In the genomic region with DNA sequence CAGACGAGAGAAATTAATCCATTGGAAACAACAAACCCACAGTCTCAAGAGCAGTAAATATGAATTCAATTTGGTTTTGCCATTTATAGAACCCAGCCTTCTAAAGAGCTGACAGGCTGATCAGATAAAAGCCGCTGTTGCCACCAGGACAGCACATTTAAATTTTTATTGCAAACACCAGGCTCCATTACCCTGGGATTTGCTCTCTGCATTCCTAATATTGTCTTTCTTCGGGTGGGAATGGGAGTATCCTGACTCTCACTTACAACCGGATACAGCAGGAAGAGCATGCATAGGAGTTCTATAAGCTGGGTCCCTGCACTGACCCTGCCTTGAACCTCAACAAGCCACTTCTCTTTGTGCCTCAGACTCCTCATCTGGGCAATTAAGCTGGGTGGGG, we compare ENCODE assay signal across 15 cellular contexts.
DNase-seq lines count a peak whose midpoint lies in the region; ATAC-seq and TF ChIP-seq lines count a peak whose summit lies in the region.
"Had no signal": no experiment of that assay in that cellular context is flagged by ENCODE, and none has a peak within 500 bp of the region (broad histone marks: within the 10 kb centered on the region; RNA-seq: fewer than 3 reads in every experiment).

No MANE protein-coding gene starts in this region.

- no peaks in the 10 kb centered on the region for H3K36me3 ChIP-seq in A673 (ENCODE audit: insufficient read depth, low read length, poor library complexity, severe bottlenecking)
- no peaks in the 10 kb centered on the region for H3K36me3 ChIP-seq in colonic mucosa
- no peaks in the 10 kb centered on the region for H3K36me3 ChIP-seq in left lung
- no peaks in the 10 kb centered on the region for H3K36me3 ChIP-seq in mammary epithelial cell (ENCODE audit: insufficient read depth, low read length)

- intact Hi-C loops in A673 (cut with micrococcal nuclease; ENCODE audit: unreplicated experiment) = no loop called here
- intact Hi-C loops in colonic mucosa (cut with DNase I) = no loop called here
- intact Hi-C loops in left lung (cut with DNase I) = no loop called here
- intact Hi-C loops in mammary epithelial cell (cut with micrococcal nuclease) = no loop called here

- H3K9me3 ChIP-seq in A673 (ENCODE audit: low read depth, low read length, poor library complexity, severe bottlenecking) (no peaks in the 10 kb centered on the region), colonic mucosa (no peaks in the 10 kb centered on the region), left lung (no peaks in the 10 kb centered on the region), mammary epithelial cell (replicated peaks; ENCODE audit: insufficient read depth, low read length) (no peaks in the 10 kb centered on the region)

- H3K4me1 ChIP-seq in A673 (ENCODE audit: insufficient read depth, low read length, poor library complexity, severe bottlenecking) (peaks cover 62% of the 10 kb centered on the region), colonic mucosa (no peaks in the 10 kb centered on the region), left lung (no peaks in the 10 kb centered on the region), mammary epithelial cell (ENCODE audit: insufficient read depth, low read length) (peaks cover 14% of the 10 kb centered on the region)

- CTCF ChIA-PET in A673 (lab: Charles Lee) (no interaction called here), mammary epithelial cell (lab: Charles Lee; ENCODE audit: low non-redundant PET) (no interaction called here)

- no TSS peak for BruUV-seq in A673 (replicated peaks; lab: Mats Ljungman, UMichigan)
- BruUV-seq in mammary epithelial cell (replicated peaks; lab: Mats Ljungman, UMichigan) = no TSS peak

- H3K9ac ChIP-seq in colonic mucosa (ENCODE audit: low read depth in 2 of 2, low read length in 2 of 2) (no peak overlapping the region), mammary epithelial cell (ENCODE audit: insufficient read depth, low read length) (no peak overlapping the region)
- H3K9ac ChIP-seq: GM23248 had no signal

- dilution Hi-C loops in mammary epithelial cell (cut with HindIII; ENCODE audit: low sequenced_read_pairs) = no loop called here

- POLR2A ChIA-PET in A673 (lab: Charles Lee; ENCODE audit: low non-redundant PET) = no interaction called here

- peak overlapping the region; percentile 54 for H3K27ac ChIP-seq in A673 (ENCODE audit: low read depth, low read length, poor library complexity, severe bottlenecking)
- peak overlapping the region; percentile 12 for H3K27ac ChIP-seq in colonic mucosa
- H3K27ac ChIP-seq in left lung = no peak overlapping the region
- no peak overlapping the region for H3K27ac ChIP-seq in mammary epithelial cell (ENCODE audit: insufficient read depth, low read depth, low read length)
- H3K27ac ChIP-seq: 22Rv1, GM23248, HL-60 had no signal

- no peak for ATAC-seq in left lung

- no peaks in the 10 kb centered on the region for H4K20me1 ChIP-seq in mammary epithelial cell (ENCODE audit: insufficient read depth, low read length)

- TF ChIP-seq CTCF in A673 (conservative IDR thresholded peaks at IDR 0.05; ENCODE audit: low read depth, low read length) (no peak), colonic mucosa (IDR thresholded peaks at IDR 0.05) (no peak), left lung (IDR thresholded peaks at IDR 0.05) (no peak), mammary epithelial cell (conservative IDR thresholded peaks at IDR 0.05 in 1 of 2, IDR thresholded peaks at IDR 0.05 in 1 of 2; ENCODE audit: extremely low read depth in 1 of 2, insufficient read depth in 1 of 2, low read depth in 1 of 2, low read length in 2 of 2) (no peak)

- 92% methylated on average over 2 of the region's 4 CpGs for WGBS in mammary epithelial cell (ENCODE audit: low coverage, missing lambda C conversion rate)

- in situ Hi-C loops in mammary epithelial cell (cut with MboI; ENCODE audit: low sequenced_read_pairs in 2 of 2) = no loop called here

- DNase-seq in DMS153 (lab: John Stamatoyannopoulos, UW) = peak; percentile 47
- DNase-seq in DMS153 treated with DMSO at 0.1 percent for 48 hours (lab: John Stamatoyannopoulos, UW; ENCODE audit: unreplicated experiment) = no peak
- no peak for DNase-seq in A673 (ENCODE audit: low spot score)
- DNase-seq in NCI-H69 (lab: John Stamatoyannopoulos, UW) = peak; percentile 57
- no peak for DNase-seq in colonic mucosa
- DNase-seq in left lung = no peak
- no peak for DNase-seq in mammary epithelial cell
- DNase-seq in activated CD4-positive, alpha-beta T cell treated with anti-CD3 and anti-CD28 coated beads, Interleukin-2, amount 50 U/mL, for 1 hour = no peak
- DNase-seq: AML-193; C1 segment of cervical spinal cord; CD4-positive, alpha-beta T cell; GDM1 had no signal

- H2AFZ ChIP-seq in mammary epithelial cell (ENCODE audit: low read depth, low read length) = no peak overlapping the region
- H2AFZ ChIP-seq: GM23248 had no signal

- H3K27me3 ChIP-seq in A673 (replicated peaks; ENCODE audit: insufficient read depth, low read depth, low read length, poor library complexity) (no peaks in the 10 kb centered on the region), colonic mucosa (no peaks in the 10 kb centered on the region), left lung (no peaks in the 10 kb centered on the region), mammary epithelial cell (ENCODE audit: insufficient read depth, low read length) (no peaks in the 10 kb centered on the region)

- H3K4me3 ChIP-seq in A673 (ENCODE audit: low read depth, low read length, poor library complexity, severe bottlenecking) = no peak overlapping the region
- no peak overlapping the region for H3K4me3 ChIP-seq in colonic mucosa
- H3K4me3 ChIP-seq in left lung = no peak overlapping the region
- no peak overlapping the region for H3K4me3 ChIP-seq in mammary epithelial cell (replicated peaks in 1 of 3; ENCODE audit: insufficient read depth in 1 of 3, low read depth in 2 of 3, low read length in 3 of 3)
- H3K4me3 ChIP-seq: GM23248 had no signal

- H3K4me2 ChIP-seq in mammary epithelial cell (ENCODE audit: insufficient read depth, low read depth, low read length) = no peak overlapping the region

- no peaks in the 10 kb centered on the region for H3K79me2 ChIP-seq in mammary epithelial cell (ENCODE audit: insufficient read depth, low read length)

Comparison
In these comparisons a context has a peak if more than half of its experiments do, and no peak if none do; other contexts are left out.
1. DNase-seq: peak in DMS153 (single experiment) and NCI-H69 (single experiment); none in DMS153 treated with DMSO at 0.1 percent for 48 hours (single experiment), A673 (single experiment), colonic mucosa (single experiment), left lung (0 of 2), mammary epithelial cell (single experiment) and activated CD4-positive, alpha-beta T cell treated with anti-CD3 and anti-CD28 coated beads, Interleukin-2, amount 50 U/mL, for 1 hour (single experiment).
2. H3K27ac ChIP-seq: peak in A673 (single experiment) and colonic mucosa (single experiment); none in left lung (0 of 2) and mammary epithelial cell (single experiment).